ENCODE assay signal across 27 cellular contexts in the genomic region with DNA sequence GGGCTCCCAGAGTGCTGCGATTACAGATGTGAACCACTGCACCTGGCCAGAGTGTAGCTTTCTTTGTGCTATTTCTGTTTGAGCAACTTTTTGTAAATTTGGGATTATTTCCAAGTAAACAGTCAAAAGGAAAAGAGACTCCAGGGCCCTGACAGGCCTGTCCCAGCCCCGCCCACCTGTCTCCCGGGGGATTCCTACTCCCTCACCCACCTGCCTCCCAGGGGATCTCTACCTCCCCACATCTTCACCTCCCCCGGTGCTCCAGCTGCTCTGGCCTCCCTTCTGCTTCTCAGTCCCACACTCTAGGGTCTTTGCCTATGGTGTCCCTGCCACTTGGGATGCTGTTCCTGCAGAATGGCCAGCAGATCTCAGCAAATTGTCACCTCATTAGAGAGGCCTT. TPM values are rescaled to one million over a fixed set of nuclear protein-coding genes. Genes with fewer than 3 reads are reported as not detected.
DNase-seq lines count a peak whose midpoint lies in the region; ATAC-seq and TF ChIP-seq lines count a peak whose summit lies in the region.
"Had no signal": no experiment of that assay in that cellular context is flagged by ENCODE, and none has a peak within 500 bp of the region (broad histone marks: within the 10 kb centered on the region; RNA-seq: fewer than 3 reads in every experiment).

No MANE protein-coding gene starts in this region.

- no peaks in the 10 kb centered on the region for H3K9me3 ChIP-seq in HEK293 (ENCODE audit: control insufficient read depth, insufficient read depth, low read depth, low read length)
- no peaks in the 10 kb centered on the region for H3K9me3 ChIP-seq in RWPE2 (ENCODE audit: severe bottlenecking)
- no peaks in the 10 kb centered on the region for H3K9me3 ChIP-seq in osteoblast (ENCODE audit: low read depth, low read length)
- H3K9me3 ChIP-seq: MG63, SJSA1 had no signal

- no peak overlapping the region for H2AFZ ChIP-seq in osteoblast (ENCODE audit: low read length)
- H2AFZ ChIP-seq: GM23338, PC-9 had no signal

- no peak overlapping the region for H3K4me2 ChIP-seq in osteoblast (ENCODE audit: insufficient read depth, low read length)
- H3K4me2 ChIP-seq: GM23338, PC-9 had no signal

- H3K36me3 ChIP-seq in HEK293 (ENCODE audit: control insufficient read depth in 2 of 2, insufficient read depth in 1 of 2, low read length in 2 of 2) (no peaks in the 10 kb centered on the region), RWPE2 (ENCODE audit: low read depth) (no peaks in the 10 kb centered on the region), osteoblast (ENCODE audit: insufficient read depth, low read length) (no peaks in the 10 kb centered on the region)
- H3K36me3 ChIP-seq: MG63, SJSA1 had no signal

- no peak overlapping the region for H3K27ac Mint-ChIP-seq in progenitor cell of endocrine pancreas
- H3K27ac Mint-ChIP-seq: B cell, CD14-positive monocyte, GM23338 had no signal

- no peak for TF ChIP-seq CTCF in HEK293 (tag by site-specific recombination; IDR thresholded peaks at IDR 0.05)
- TF ChIP-seq CTCF in RWPE2 (IDR thresholded peaks at IDR 0.05; ENCODE audit: poor library complexity, severe bottlenecking), result no peak
- no peak for TF ChIP-seq CTCF in osteoblast (IDR thresholded peaks at IDR 0.05; ENCODE audit: extremely low read depth, low read depth, low read length)
- no peak for TF ChIP-seq CTCF in progenitor cell of endocrine pancreas (IDR thresholded peaks at IDR 0.05; ENCODE audit: unreplicated experiment)

- peaks cover 68% of the 10 kb centered on the region for H3K27me3 Mint-ChIP-seq in progenitor cell of endocrine pancreas

- H3K4me1 Mint-ChIP-seq in progenitor cell of endocrine pancreas (ENCODE audit: low read depth), result no peaks in the 10 kb centered on the region

- H3K4me1 ChIP-seq in HEK293 (ENCODE audit: control insufficient read depth, insufficient read depth, low read length) (no peaks in the 10 kb centered on the region), RWPE2 (ENCODE audit: insufficient read depth, poor library complexity, severe bottlenecking) (no peaks in the 10 kb centered on the region), osteoblast (ENCODE audit: insufficient read depth, low read length) (no peaks in the 10 kb centered on the region)
- H3K4me1 ChIP-seq: SJSA1 had no signal

- POLR2A ChIA-PET in HEK293 (lab: Yijun Ruan, JAX), result interaction anchor here (0.6 to 1.6 kb wide), 2 partner anchors 8 to 100 kb away, joined by 3 to 4 read pairs; no protein-coding TSS in a partner anchor

- no peaks in the 10 kb centered on the region for H4K20me1 ChIP-seq in osteoblast (ENCODE audit: insufficient read depth, low read length)

- H3K9me3 Mint-ChIP-seq in progenitor cell of endocrine pancreas (ENCODE audit: low read depth), result no peaks in the 10 kb centered on the region
- H3K9me3 Mint-ChIP-seq: GM23338, H9 had no signal

- DNase-seq in NCI-H1105 treated with DMSO at 0.1 percent for 48 hours (lab: John Stamatoyannopoulos, UW), result peak; percentile 36
- peak; percentile 67 for DNase-seq in RWPE2 (ENCODE audit: low spot score)
- peak; percentile 76 for DNase-seq in mesenteric fat pad (ENCODE audit: low spot score)
- DNase-seq in osteoblast (ENCODE audit: insufficient read length, low spot score, missing footprints), result no peak
- DNase-seq in ecto neural progenitor cell (ENCODE audit: low spot score), result no peak
- no peak for DNase-seq in progenitor cell of endocrine pancreas (ENCODE audit: low spot score, unreplicated experiment)
- no peak for DNase-seq in AG20443 (ENCODE audit: low spot score)
- DNase-seq: DMS53, H9, IMR-90, KG1, MG63, NCI-H187, NCI-H2081 treated with DMSO at 0.1 percent for 48 hours, NCI-H446, NCI-H524 treated with DMSO at 0.1 percent for 48 hours, NCI-H774, PC-9, Right ventricle myocardium superior had no signal

- H3K27ac ChIP-seq in HEK293 (ENCODE audit: extremely low read depth, low read depth, low read length) (no peak overlapping the region), RWPE2 (ENCODE audit: poor library complexity, severe bottlenecking) (no peak overlapping the region), osteoblast (ENCODE audit: low read depth, low read length) (no peak overlapping the region)
- H3K27ac ChIP-seq: PC-9, SJSA1 had no signal

- CTCF ChIA-PET in HEK293 (lab: Yijun Ruan, JAX), result interaction anchor here (0.6 to 3.9 kb wide), 6 partner anchors 12 to 131 kb away, joined by 3 to 23 read pairs (median 4); no protein-coding TSS in a partner anchor

- H3K36me3 Mint-ChIP-seq in progenitor cell of endocrine pancreas (ENCODE audit: insufficient read depth), result no peaks in the 10 kb centered on the region
- H3K36me3 Mint-ChIP-seq: CD14-positive monocyte had no signal

- no peaks in the 10 kb centered on the region for H3K27me3 ChIP-seq in RWPE2 (ENCODE audit: insufficient read depth, poor library complexity, severe bottlenecking)
- peaks cover 79% of the 10 kb centered on the region for H3K27me3 ChIP-seq in osteoblast (ENCODE audit: insufficient read depth, low read length)
- H3K27me3 ChIP-seq: MG63 had no signal

- no peak for ATAC-seq in RWPE2 (ENCODE audit: low read depth)
- ATAC-seq: GM23338 had no signal

- no peaks in the 10 kb centered on the region for H3K79me2 ChIP-seq in osteoblast (ENCODE audit: insufficient read depth, low read length)

- H3K4me3 ChIP-seq in HEK293 (ENCODE audit: low read depth, low read length) (no peak overlapping the region), RWPE2 (ENCODE audit: severe bottlenecking) (no peak overlapping the region), osteoblast (ENCODE audit: insufficient read depth, low read length) (no peak overlapping the region)
- H3K4me3 ChIP-seq: GM23338, MG63, PC-9, SJSA1 had no signal

- H3K4me3 Mint-ChIP-seq in progenitor cell of endocrine pancreas (ENCODE audit: low read depth), result no peak overlapping the region
- H3K4me3 Mint-ChIP-seq: B cell, CD14-positive monocyte, GM23338, H9 had no signal

TF ChIP-seq in HEK293, 187 proteins besides CTCF, POLR2A, EP300 and RAD21:
- TF ChIP-seq KLF9 (tag by site-specific recombination; IDR thresholded peaks at IDR 0.05; ENCODE audit: low read depth) (0 out of 2 replicates have a peak, but pooled peaks have one; percentile 17), GLIS2 (tag by site-specific recombination; IDR thresholded peaks at IDR 0.05) (peak; percentile 39; the same call in 1 of the 2 replicates), ZFHX2 (tag by site-specific recombination; conservative IDR thresholded peaks at IDR 0.05) (peak; percentile 92), ZNF843 (tag by site-specific recombination; IDR thresholded peaks at IDR 0.05) (no peak), EGR2 (tag by site-specific recombination; IDR thresholded peaks at IDR 0.05; ENCODE audit: low read depth) (peak; percentile 90), GLIS1 (tag by site-specific recombination; IDR thresholded peaks at IDR 0.05) (peak; percentile 71), ZBTB11 (tag by site-specific recombination; conservative IDR thresholded peaks at IDR 0.05; ENCODE audit: low read depth) (no peak), ZNF785 (tag by site-specific recombination; IDR thresholded peaks at IDR 0.05) (no peak)

RNA-seq across cellular contexts. Expression of gene RHCG, which starts 7.0 kb away (rescaled TPM):
- total RNA-seq in mesenteric fat pad, result 5.7 TPM
- not detected in 2 replicates for total RNA-seq in osteoblast
- total RNA-seq in progenitor cell of endocrine pancreas, result not detected in 2 replicates
- total RNA-seq: B cell, Daoy, G401, IMR-90, Right ventricle myocardium superior, RPMI7951, SJSA1 had no signal

Comparison
In these comparisons a context has a peak if more than half of its experiments do, and no peak if none do; other contexts are left out.
1. DNase-seq: peak in NCI-H1105 treated with DMSO at 0.1 percent for 48 hours (single experiment), RWPE2 (single experiment) and mesenteric fat pad (single experiment); none in osteoblast (single experiment), ecto neural progenitor cell (single experiment), progenitor cell of endocrine pancreas (single experiment) and AG20443 (single experiment).